Comparison of ENCODE assay signal across 19 cellular contexts in genomic region chr13:33497146-33497845, GRCh38.
A peak's percentile ranks its signal among the peaks of the same experiment; 100 is the strongest.
DNase-seq lines count a peak whose midpoint lies in the region; ATAC-seq, FAIRE-seq and TF ChIP-seq lines count a peak whose summit lies in the region.
"Had no signal": no experiment of that assay in that cellular context is flagged by ENCODE, and none has a peak within 500 bp of the region (broad histone marks: within the 10 kb centered on the region; RNA-seq: fewer than 3 reads in every experiment).

No MANE protein-coding gene starts in this region.

- H3K27ac ChIP-seq in A549: no peak overlapping the region
- H3K27ac ChIP-seq: ovary, SK-N-MC had no signal

- H3K9me3 ChIP-seq in A549: no peaks in the 10 kb centered on the region
- H3K9me3 ChIP-seq: ovary had no signal

- WGBS in A549 (ENCODE audit: missing lambda C conversion rate): 53% methylated on average over 4 of the region's 4 CpGs

- POLR2A ChIA-PET in A549 (lab: Yijun Ruan, JAX): no interaction called here

- no peak for TF ChIP-seq RAD21 in A549 (conservative IDR thresholded peaks at IDR 0.05 in 1 of 2, IDR thresholded peaks at IDR 0.05 in 1 of 2)

- no peak for TF ChIP-seq POLR2A in A549 (IDR thresholded peaks at IDR 0.05; ENCODE audit: low read length)

- peaks cover 4% of the 10 kb centered on the region for H3K27me3 Mint-ChIP-seq in memory B cell
- peaks cover 12% of the 10 kb centered on the region for H3K27me3 Mint-ChIP-seq in activated T-helper 2 cell treated with anti-CD3 and anti-CD28 coated beads, Interferon-gamma antibody, Interleukin-2, Interleukin-4, amounts not matched to agents 10 μg/mL and 5 μg/mL and 100 μg/mL, durations not matched to agents 14 hours and 24 hours and 36 hours (ENCODE audit: low read depth)
- H3K27me3 Mint-ChIP-seq: type B pancreatic cell had no signal

- intact Hi-C loops in activated T-helper 2 cell treated with anti-CD3 and anti-CD28 coated beads, Interferon-gamma antibody, Interleukin-2, Interleukin-4, amounts not matched to agents 10 μg/mL and 5 μg/mL and 100 μg/mL, durations not matched to agents 14 hours and 24 hours and 36 hours (cut with micrococcal nuclease): no loop called here

- no peak overlapping the region for H3K4me3 ChIP-seq in A549
- no peak overlapping the region for H3K4me3 ChIP-seq in choroid plexus epithelial cell (ENCODE audit: low read depth, low read length)
- H3K4me3 ChIP-seq: K562, ovary, SK-N-MC had no signal

- no peak for FAIRE-seq in A549 (lab: Jason Lieb, UNC)
- FAIRE-seq: K562, small intestine, TTC549 had no signal

- no peak for DNase-seq in A549 (ENCODE audit: low read depth in 1 of 2, low spot score in 1 of 2)
- peak; percentile 51 for DNase-seq in LHCN-M2 (ENCODE audit: low read depth)
- peak; percentile 56 for DNase-seq in choroid plexus epithelial cell (ENCODE audit: low read depth)
- DNase-seq in memory B cell (ENCODE audit: low spot score in 2 of 2): no peak
- DNase-seq in NCI-H1092 (lab: John Stamatoyannopoulos, UW): no peak
- DNase-seq in NCI-H2107 treated with DMSO at 0.1 percent for 48 hours (lab: John Stamatoyannopoulos, UW; ENCODE audit: unreplicated experiment): no peak
- DNase-seq in activated T-helper 2 cell treated with anti-CD3 and anti-CD28 coated beads, Interferon-gamma antibody, Interleukin-2, Interleukin-4, amounts not matched to agents 10 μg/mL and 5 μg/mL and 100 μg/mL, durations not matched to agents 14 hours and 24 hours and 36 hours (ENCODE audit: low spot score): no peak
- DNase-seq: activated CD4-positive, alpha-beta T cell treated with anti-CD3 and anti-CD28 coated beads, Interleukin-2, amount 50 U/mL, for 4 hours; activated naive CD8-positive, alpha-beta T cell treated with anti-CD3 and anti-CD28 coated beads, Interleukin-2, amount 10 ng/mL, durations not matched to agents 7 days and 5 days; activated T-cell treated with anti-CD3 and anti-CD28 coated beads, Interleukin-2, amount 50 U/mL, for 48 hours; COR-L47; ovary; small intestine had no signal

- H3K36me3 Mint-ChIP-seq in memory B cell: no peaks in the 10 kb centered on the region
- no peaks in the 10 kb centered on the region for H3K36me3 Mint-ChIP-seq in activated T-helper 2 cell treated with anti-CD3 and anti-CD28 coated beads, Interferon-gamma antibody, Interleukin-2, Interleukin-4, amounts not matched to agents 10 μg/mL and 5 μg/mL and 100 μg/mL, durations not matched to agents 14 hours and 24 hours and 36 hours (ENCODE audit: low read depth)
- H3K36me3 Mint-ChIP-seq: activated naive CD8-positive, alpha-beta T cell treated with anti-CD3 and anti-CD28 coated beads, Interleukin-2, amount 10 ng/mL, durations not matched to agents 7 days and 5 days; stimulated activated memory B cell treated with anti-CD40 and anti-IgM and Interleukin-4, amounts not matched to agents 10 μg/mL and 1 μg/mL and 100 μg/mL, for 72 hours; type B pancreatic cell had no signal

- CTCF ChIA-PET in A549 (lab: Yijun Ruan, JAX): no interaction called here

- ATAC-seq in A549 (peak in 1 of 2 experiments; percentile 67; a peak in 3 of 6 replicates), memory B cell (ENCODE audit: low read depth) (no peak), GM21447 (IDR thresholded peaks at IDR 0.05; ENCODE audit: unreplicated experiment) (no peak)
- ATAC-seq: K562; stimulated activated memory B cell treated with anti-CD40 and anti-IgM and Interleukin-4, amounts not matched to agents 10 μg/mL and 1 μg/mL and 100 μg/mL, for 72 hours had no signal

- H3K4me2 ChIP-seq in A549: peak overlapping the region; percentile 47; the same call in 2 of the 3 replicates

- H3K4me1 Mint-ChIP-seq in memory B cell: peaks cover 6% of the 10 kb centered on the region
- peaks cover 4% of the 10 kb centered on the region for H3K4me1 Mint-ChIP-seq in activated T-helper 2 cell treated with anti-CD3 and anti-CD28 coated beads, Interferon-gamma antibody, Interleukin-2, Interleukin-4, amounts not matched to agents 10 μg/mL and 5 μg/mL and 100 μg/mL, durations not matched to agents 14 hours and 24 hours and 36 hours (ENCODE audit: low read depth)
- H3K4me1 Mint-ChIP-seq: activated naive CD8-positive, alpha-beta T cell treated with anti-CD3 and anti-CD28 coated beads, Interleukin-2, amount 10 ng/mL, durations not matched to agents 7 days and 5 days had no signal

- peak overlapping the region; percentile 1 for H3K27ac Mint-ChIP-seq in memory B cell
- H3K27ac Mint-ChIP-seq in activated T-helper 2 cell treated with anti-CD3 and anti-CD28 coated beads, Interferon-gamma antibody, Interleukin-2, Interleukin-4, amounts not matched to agents 10 μg/mL and 5 μg/mL and 100 μg/mL, durations not matched to agents 14 hours and 24 hours and 36 hours: no peak overlapping the region
- H3K27ac Mint-ChIP-seq: activated naive CD8-positive, alpha-beta T cell treated with anti-CD3 and anti-CD28 coated beads, Interleukin-2, amount 10 ng/mL, durations not matched to agents 7 days and 5 days; stimulated activated memory B cell treated with anti-CD40 and anti-IgM and Interleukin-4, amounts not matched to agents 10 μg/mL and 1 μg/mL and 100 μg/mL, for 72 hours; type B pancreatic cell had no signal

- no peak for TF ChIP-seq CTCF in A549 (IDR thresholded peaks at IDR 0.05)
- no peak for TF ChIP-seq CTCF in choroid plexus epithelial cell (conservative IDR thresholded peaks at IDR 0.05; ENCODE audit: low read depth, low read length)

- peaks cover 2% of the 10 kb centered on the region for H3K9me3 Mint-ChIP-seq in memory B cell
- H3K9me3 Mint-ChIP-seq in activated T-helper 2 cell treated with anti-CD3 and anti-CD28 coated beads, Interferon-gamma antibody, Interleukin-2, Interleukin-4, amounts not matched to agents 10 μg/mL and 5 μg/mL and 100 μg/mL, durations not matched to agents 14 hours and 24 hours and 36 hours: no peaks in the 10 kb centered on the region
- H3K9me3 Mint-ChIP-seq: activated naive CD8-positive, alpha-beta T cell treated with anti-CD3 and anti-CD28 coated beads, Interleukin-2, amount 10 ng/mL, durations not matched to agents 7 days and 5 days; stimulated activated memory B cell treated with anti-CD40 and anti-IgM and Interleukin-4, amounts not matched to agents 10 μg/mL and 1 μg/mL and 100 μg/mL, for 72 hours had no signal

- H3K4me3 Mint-ChIP-seq in memory B cell: no peak overlapping the region
- no peak overlapping the region for H3K4me3 Mint-ChIP-seq in activated T-helper 2 cell treated with anti-CD3 and anti-CD28 coated beads, Interferon-gamma antibody, Interleukin-2, Interleukin-4, amounts not matched to agents 10 μg/mL and 5 μg/mL and 100 μg/mL, durations not matched to agents 14 hours and 24 hours and 36 hours (ENCODE audit: low read depth)
- H3K4me3 Mint-ChIP-seq: activated naive CD8-positive, alpha-beta T cell treated with anti-CD3 and anti-CD28 coated beads, Interleukin-2, amount 10 ng/mL, durations not matched to agents 7 days and 5 days; stimulated activated memory B cell treated with anti-CD40 and anti-IgM and Interleukin-4, amounts not matched to agents 10 μg/mL and 1 μg/mL and 100 μg/mL, for 72 hours; type B pancreatic cell had no signal

- peaks cover 18% of the 10 kb centered on the region; the same call in 2 of the 3 replicates for H3K4me1 ChIP-seq in A549

- no peak for TF ChIP-seq EP300 in A549 (IDR thresholded peaks at IDR 0.05)

TF ChIP-seq in A549, 52 proteins besides CTCF, POLR2A, EP300 and RAD21:
- TF ChIP-seq KDM5A (IDR thresholded peaks at IDR 0.05) (no peak), MAX (IDR thresholded peaks at IDR 0.05) (no peak), RCOR1 (IDR thresholded peaks at IDR 0.05; ENCODE audit: low read depth, low read length) (no peak), CBX2 (IDR thresholded peaks at IDR 0.05; ENCODE audit: borderline replicate concordance, low read depth) (no peak), NR3C1 (IDR thresholded peaks at IDR 0.05) (no peak), RFX5 (IDR thresholded peaks at IDR 0.05) (no peak), HOXB13 (CRISPR knock-in tag; IDR thresholded peaks at IDR 0.05; ENCODE audit: low read depth) (no peak), BHLHE40 (IDR thresholded peaks at IDR 0.05; ENCODE audit: low read depth, low read length) (no peak), SMC3 (IDR thresholded peaks at IDR 0.05) (no peak), CEBPB (IDR thresholded peaks at IDR 0.05) (no peak), EHF (CRISPR knock-in tag; IDR thresholded peaks at IDR 0.05) (no peak), TP53 (CRISPR knock-in tag; IDR thresholded peaks at IDR 0.05) (no peak), MAZ (IDR thresholded peaks at IDR 0.05; ENCODE audit: borderline replicate concordance, low read depth, low read length) (no peak), NFE2L2 (conservative IDR thresholded peaks at IDR 0.05; ENCODE audit: low read length) (no peak), BCL3 (IDR thresholded peaks at IDR 0.05) (no peak), ZC3H11A (IDR thresholded peaks at IDR 0.05) (no peak)

Comparison
In these comparisons a context has a peak if more than half of its experiments do, and no peak if none do; other contexts are left out.
1. DNase-seq: peak in LHCN-M2 (single experiment) and choroid plexus epithelial cell (single experiment); none in A549 (0 of 2), memory B cell (0 of 2), NCI-H1092 (single experiment), NCI-H2107 treated with DMSO at 0.1 percent for 48 hours (single experiment) and activated T-helper 2 cell treated with anti-CD3 and anti-CD28 coated beads, Interferon-gamma antibody, Interleukin-2, Interleukin-4, amounts not matched to agents 10 μg/mL and 5 μg/mL and 100 μg/mL, durations not matched to agents 14 hours and 24 hours and 36 hours (single experiment).